Comparison of ENCODE assay signal across 8 cellular contexts in the genomic region with DNA sequence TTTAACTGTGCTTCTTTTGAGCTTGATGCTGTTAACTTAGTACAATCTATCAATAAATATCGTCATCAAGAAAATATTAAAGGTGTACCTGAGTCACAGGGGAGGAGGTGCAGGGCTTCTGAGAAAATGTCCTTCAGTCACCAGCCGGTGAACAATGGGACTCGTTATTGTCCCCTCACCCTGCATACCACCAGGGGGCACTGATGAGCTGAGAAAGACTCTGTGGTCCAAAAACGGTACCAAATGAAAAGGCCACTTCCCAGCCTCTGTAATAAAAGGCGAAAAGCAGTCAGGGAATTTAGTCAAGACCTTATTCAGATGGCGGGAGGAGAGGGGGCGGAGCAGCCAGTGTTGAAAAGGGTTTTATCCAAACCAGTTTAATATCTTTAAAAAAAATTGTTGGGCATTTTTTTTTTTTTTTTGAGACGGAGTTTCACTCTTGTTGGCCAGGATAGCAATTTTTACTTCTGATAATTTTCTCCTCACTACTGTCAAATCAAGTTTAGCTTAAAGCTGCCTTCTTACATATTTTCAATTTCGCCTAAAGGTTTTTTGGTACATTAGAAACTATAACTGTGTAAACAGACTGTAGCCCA.
DNase-seq lines count a peak whose midpoint lies in the region; ATAC-seq and TF ChIP-seq lines count a peak whose summit lies in the region.

No MANE protein-coding gene starts in this region.

- H3K9me3 Mint-ChIP-seq in endothelial cell (ENCODE audit: unreplicated experiment) (no peaks in the 10 kb centered on the region), nephron (peaks cover 8% of the 10 kb centered on the region)

- no peaks in the 10 kb centered on the region for H3K79me2 ChIP-seq in KMS-11 (ENCODE audit: insufficient read depth, low read depth)

- H4K20me1 ChIP-seq in KMS-11 (ENCODE audit: insufficient read depth), result no peaks in the 10 kb centered on the region

- TF ChIP-seq POLR2A in upper lobe of left lung (IDR thresholded peaks at IDR 0.05), result no peak

- H3K27ac ChIP-seq in KMS-11 (no peak overlapping the region), upper lobe of left lung (no peak overlapping the region)

- H3K4me1 Mint-ChIP-seq in endothelial cell (ENCODE audit: unreplicated experiment), result no peaks in the 10 kb centered on the region
- no peaks in the 10 kb centered on the region for H3K4me1 Mint-ChIP-seq in nephron

- H3K4me1 ChIP-seq in KMS-11 (ENCODE audit: low read depth, poor library complexity, severe bottlenecking) (no peaks in the 10 kb centered on the region), upper lobe of left lung (no peaks in the 10 kb centered on the region)

- DNase-seq in COLO668 (lab: John Stamatoyannopoulos, UW; ENCODE audit: unreplicated experiment), result peak; percentile 75
- DNase-seq in endothelial cell (ENCODE audit: low spot score), result peak; percentile 83
- DNase-seq in upper lobe of left lung, result peak in 1 of 2 donors; percentile 40
- no peak for DNase-seq in central memory CD4-positive, alpha-beta T cell

- TF ChIP-seq EP300 in upper lobe of left lung (IDR thresholded peaks at IDR 0.05), result no peak

- H3K36me3 Mint-ChIP-seq in endothelial cell (ENCODE audit: low read depth, unreplicated experiment) (no peaks in the 10 kb centered on the region), nephron (ENCODE audit: low read depth) (no peaks in the 10 kb centered on the region)

- ATAC-seq in GM18517 (IDR thresholded peaks at IDR 0.05; ENCODE audit: unreplicated experiment) (peak; percentile 66), SK-N-SH treated with all-trans-retinoic acid at 6 μM for 48 hours (peak; percentile 83), upper lobe of left lung (ENCODE audit: low FRiP score in 2 of 2) (peak in 1 of 2 donors; percentile 84)

- peak; percentile 95 for TF ChIP-seq CTCF in KMS-11 (conservative IDR thresholded peaks at IDR 0.05; ENCODE audit: low read depth, low read length)
- TF ChIP-seq CTCF in endothelial cell (IDR thresholded peaks at IDR 0.05; ENCODE audit: unreplicated experiment), result peak; percentile 91
- TF ChIP-seq CTCF in nephron (IDR thresholded peaks at IDR 0.05; ENCODE audit: unreplicated experiment in 3 of 3), result peak; percentile 68 to 73 (median 69)
- peak; percentile 38 to 57 (median 50) for TF ChIP-seq CTCF in upper lobe of left lung (IDR thresholded peaks at IDR 0.05)

- no peak overlapping the region for H2AFZ ChIP-seq in KMS-11 (ENCODE audit: low read depth)

- H3K27me3 ChIP-seq in KMS-11 (ENCODE audit: insufficient read depth, low read depth) (no peaks in the 10 kb centered on the region), upper lobe of left lung (no peaks in the 10 kb centered on the region)

- no peak overlapping the region for H3K27ac Mint-ChIP-seq in endothelial cell (ENCODE audit: unreplicated experiment)
- no peak overlapping the region for H3K27ac Mint-ChIP-seq in nephron

- H3K9me3 ChIP-seq in upper lobe of left lung, result no peaks in the 10 kb centered on the region

- H3K9ac ChIP-seq in KMS-11, result no peak overlapping the region

- WGBS in upper lobe of left lung, 2 donors, result 34 to 36% methylated on average over 9 of the region's 9 CpGs

- H3K4me3 ChIP-seq in KMS-11 (IDR thresholded peaks at IDR 0.05; ENCODE audit: insufficient read depth, low read depth, low read length), result no peak overlapping the region
- no peak overlapping the region for H3K4me3 ChIP-seq in upper lobe of left lung

- H3K4me3 Mint-ChIP-seq in endothelial cell (ENCODE audit: unreplicated experiment) (no peak overlapping the region), nephron (no peak overlapping the region)

- no peaks in the 10 kb centered on the region for H3K27me3 Mint-ChIP-seq in endothelial cell (ENCODE audit: unreplicated experiment)
- peaks cover 12% of the 10 kb centered on the region for H3K27me3 Mint-ChIP-seq in nephron (ENCODE audit: low read depth)

- no peaks in the 10 kb centered on the region for H3K36me3 ChIP-seq in KMS-11 (ENCODE audit: insufficient read depth)
- H3K36me3 ChIP-seq in upper lobe of left lung, result no peaks in the 10 kb centered on the region

- H3K4me2 ChIP-seq in KMS-11, result no peak overlapping the region

TF ChIP-seq in SK-N-SH treated with all-trans-retinoic acid at 6 μM for 48 hours, 23 proteins besides CTCF, POLR2A, EP300 and RAD21:
- TF ChIP-seq ISL1 (CRISPR knock-in tag; IDR thresholded peaks at IDR 0.05), result no peak
- TF ChIP-seq, protein P1, sequence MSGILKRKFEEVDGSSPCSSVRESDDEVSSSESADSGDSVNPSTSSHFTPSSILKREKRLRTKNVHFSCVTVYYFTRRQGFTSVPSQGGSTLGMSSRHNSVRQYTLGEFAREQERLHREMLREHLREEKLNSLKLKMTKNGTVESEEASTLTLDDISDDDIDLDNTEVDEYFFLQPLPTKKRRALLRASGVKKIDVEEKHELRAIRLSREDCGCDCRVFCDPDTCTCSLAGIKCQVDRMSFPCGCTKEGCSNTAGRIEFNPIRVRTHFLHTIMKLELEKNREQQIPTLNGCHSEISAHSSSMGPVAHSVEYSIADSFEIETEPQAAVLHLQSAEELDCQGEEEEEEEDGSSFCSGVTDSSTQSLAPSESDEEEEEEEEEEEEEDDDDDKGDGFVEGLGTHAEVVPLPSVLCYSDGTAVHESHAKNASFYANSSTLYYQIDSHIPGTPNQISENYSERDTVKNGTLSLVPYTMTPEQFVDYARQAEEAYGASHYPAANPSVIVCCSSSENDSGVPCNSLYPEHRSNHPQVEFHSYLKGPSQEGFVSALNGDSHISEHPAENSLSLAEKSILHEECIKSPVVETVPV (CRISPR knock-in tag; IDR thresholded peaks at IDR 0.05), result no peak
- no peak for TF ChIP-seq TOX (CRISPR knock-in tag; IDR thresholded peaks at IDR 0.05; ENCODE audit: borderline replicate concordance)
- no peak for TF ChIP-seq ZNF565 (CRISPR knock-in tag; conservative IDR thresholded peaks at IDR 0.05; ENCODE audit: low read depth)
- TF ChIP-seq BACH2 (CRISPR knock-in tag; IDR thresholded peaks at IDR 0.05; ENCODE audit: borderline replicate concordance), result no peak
- TF ChIP-seq GLIS3 (CRISPR knock-in tag; IDR thresholded peaks at IDR 0.05), result no peak
- no peak for TF ChIP-seq ZNF70 (CRISPR knock-in tag; IDR thresholded peaks at IDR 0.05)
- TF ChIP-seq RARB (CRISPR knock-in tag; IDR thresholded peaks at IDR 0.05), result no peak
- no peak for TF ChIP-seq SNAI2 (CRISPR knock-in tag; IDR thresholded peaks at IDR 0.05)
- TF ChIP-seq PATZ1 (CRISPR knock-in tag; IDR thresholded peaks at IDR 0.05; ENCODE audit: borderline replicate concordance), result no peak
- no peak for TF ChIP-seq ZFP3 (CRISPR knock-in tag; IDR thresholded peaks at IDR 0.05)
- no peak for TF ChIP-seq ZFP30 (CRISPR knock-in tag; IDR thresholded peaks at IDR 0.05)
